ENCODE assay signal across 1 cellular context in the genomic region with DNA sequence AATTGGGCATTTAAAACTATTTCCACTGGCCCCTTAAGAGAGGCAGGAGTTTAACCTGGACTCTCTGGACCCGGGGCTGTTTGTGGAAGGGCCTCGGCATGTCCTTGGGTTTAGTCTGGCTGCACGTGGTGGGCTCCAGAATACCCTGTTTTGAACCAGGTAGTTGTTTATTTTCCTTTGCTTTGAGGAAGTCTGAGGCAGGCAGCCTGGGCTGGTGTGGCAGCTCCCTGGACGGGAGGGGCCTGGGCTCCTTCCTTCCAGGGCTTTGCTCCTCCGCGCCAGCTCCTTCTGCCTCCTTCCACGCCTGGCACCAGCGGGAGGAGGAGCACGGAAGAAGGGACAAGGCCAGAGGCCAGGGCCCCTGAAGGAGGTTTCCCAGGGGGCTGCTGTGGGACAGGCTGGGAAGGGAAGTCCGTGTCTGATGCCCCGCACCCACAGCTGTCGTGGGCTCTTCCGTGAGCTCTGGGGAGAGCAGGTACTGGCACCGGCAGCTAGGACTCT.
TF ChIP-seq lines count a peak whose summit lies in the region.

No MANE protein-coding gene starts in this region.

TF ChIP-seq in HepG2, 621 proteins besides CTCF, POLR2A, EP300 and RAD21 (continued from another document and continues in another):
- TF ChIP-seq KAT7 (CRISPR knock-in tag; IDR thresholded peaks at IDR 0.05; ENCODE audit: borderline replicate concordance), result no peak
- TF ChIP-seq ZNF496 (CRISPR knock-in tag; IDR thresholded peaks at IDR 0.05; ENCODE audit: insufficient replicate concordance), result no peak
- TF ChIP-seq ZFP91 (CRISPR knock-in tag; IDR thresholded peaks at IDR 0.05; ENCODE audit: borderline replicate concordance), result peak; percentile 84
- TF ChIP-seq HMGA1 (CRISPR knock-in tag; conservative IDR thresholded peaks at IDR 0.05), result no peak
- TF ChIP-seq, protein P1, sequence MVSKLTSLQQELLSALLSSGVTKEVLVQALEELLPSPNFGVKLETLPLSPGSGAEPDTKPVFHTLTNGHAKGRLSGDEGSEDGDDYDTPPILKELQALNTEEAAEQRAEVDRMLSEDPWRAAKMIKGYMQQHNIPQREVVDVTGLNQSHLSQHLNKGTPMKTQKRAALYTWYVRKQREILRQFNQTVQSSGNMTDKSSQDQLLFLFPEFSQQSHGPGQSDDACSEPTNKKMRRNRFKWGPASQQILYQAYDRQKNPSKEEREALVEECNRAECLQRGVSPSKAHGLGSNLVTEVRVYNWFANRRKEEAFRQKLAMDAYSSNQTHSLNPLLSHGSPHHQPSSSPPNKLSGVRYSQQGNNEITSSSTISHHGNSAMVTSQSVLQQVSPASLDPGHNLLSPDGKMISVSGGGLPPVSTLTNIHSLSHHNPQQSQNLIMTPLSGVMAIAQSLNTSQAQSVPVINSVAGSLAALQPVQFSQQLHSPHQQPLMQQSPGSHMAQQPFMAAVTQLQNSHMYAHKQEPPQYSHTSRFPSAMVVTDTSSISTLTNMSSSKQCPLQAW (CRISPR knock-in tag; IDR thresholded peaks at IDR 0.05), result peak; percentile 65
- TF ChIP-seq, protein P2, sequence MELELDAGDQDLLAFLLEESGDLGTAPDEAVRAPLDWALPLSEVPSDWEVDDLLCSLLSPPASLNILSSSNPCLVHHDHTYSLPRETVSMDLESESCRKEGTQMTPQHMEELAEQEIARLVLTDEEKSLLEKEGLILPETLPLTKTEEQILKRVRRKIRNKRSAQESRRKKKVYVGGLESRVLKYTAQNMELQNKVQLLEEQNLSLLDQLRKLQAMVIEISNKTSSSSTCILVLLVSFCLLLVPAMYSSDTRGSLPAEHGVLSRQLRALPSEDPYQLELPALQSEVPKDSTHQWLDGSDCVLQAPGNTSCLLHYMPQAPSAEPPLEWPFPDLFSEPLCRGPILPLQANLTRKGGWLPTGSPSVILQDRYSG (CRISPR knock-in tag; IDR thresholded peaks at IDR 0.05), result no peak
- TF ChIP-seq ZBTB3 (CRISPR knock-in tag; IDR thresholded peaks at IDR 0.05; ENCODE audit: borderline replicate concordance, low read depth), result no peak
- TF ChIP-seq ZNF557 (CRISPR knock-in tag; IDR thresholded peaks at IDR 0.05), result no peak
- no peak for TF ChIP-seq NCOR1 (IDR thresholded peaks at IDR 0.05; ENCODE audit: borderline replicate concordance, low read length)
- peak; percentile 81 for TF ChIP-seq ZBTB38 (CRISPR knock-in tag; IDR thresholded peaks at IDR 0.05)
- no peak for TF ChIP-seq ZNF510 (CRISPR knock-in tag; IDR thresholded peaks at IDR 0.05; ENCODE audit: low read depth)
- 0 out of 2 replicates have a peak, but pooled peaks have one; percentile 52 for TF ChIP-seq MXD4 (CRISPR knock-in tag; IDR thresholded peaks at IDR 0.05)
- TF ChIP-seq TBL1XR1 (IDR thresholded peaks at IDR 0.05; ENCODE audit: borderline replicate concordance, low read length, partially characterized antibody), result no peak
- no peak for TF ChIP-seq ZNF230 (CRISPR knock-in tag; IDR thresholded peaks at IDR 0.05)
- 0 out of 2 replicates have a peak, but pooled peaks have one; percentile 44 for TF ChIP-seq REPIN1 (CRISPR knock-in tag; IDR thresholded peaks at IDR 0.05; ENCODE audit: borderline replicate concordance, low read depth)
- TF ChIP-seq ZNF34 (CRISPR knock-in tag; IDR thresholded peaks at IDR 0.05; ENCODE audit: borderline replicate concordance), result no peak
- peak; percentile 61 for TF ChIP-seq ARID5B (CRISPR knock-in tag; IDR thresholded peaks at IDR 0.05)
- TF ChIP-seq SKI (IDR thresholded peaks at IDR 0.05; ENCODE audit: partially characterized antibody), result no peak
- no peak for TF ChIP-seq ZNF3 (CRISPR knock-in tag; IDR thresholded peaks at IDR 0.05)
- TF ChIP-seq ZNF280D (CRISPR knock-in tag; IDR thresholded peaks at IDR 0.05), result no peak
- TF ChIP-seq ZNF781 (CRISPR knock-in tag; IDR thresholded peaks at IDR 0.05; ENCODE audit: borderline replicate concordance, not compliant biosample characterization), result no peak
- no peak for TF ChIP-seq PCBP2 (optimal IDR thresholded peaks at IDR 0.05; ENCODE audit: low read depth, low read length, poor library complexity, severe bottlenecking)
- no peak for TF ChIP-seq RORA (CRISPR knock-in tag; IDR thresholded peaks at IDR 0.05)
- TF ChIP-seq ZNF563 (CRISPR knock-in tag; IDR thresholded peaks at IDR 0.05), result no peak
- TF ChIP-seq DNMT3B (CRISPR knock-in tag; conservative IDR thresholded peaks at IDR 0.05), result no peak
- peak; percentile 37; the same call in 1 of the 2 replicates for TF ChIP-seq ZNF891 (CRISPR knock-in tag; IDR thresholded peaks at IDR 0.05)
- TF ChIP-seq ZNF33A (CRISPR knock-in tag; IDR thresholded peaks at IDR 0.05; ENCODE audit: borderline replicate concordance), result no peak
- TF ChIP-seq ZNF792 (CRISPR knock-in tag; IDR thresholded peaks at IDR 0.05), result peak; percentile 75; the same call in 1 of the 2 replicates
- TF ChIP-seq MZF1 (CRISPR knock-in tag; IDR thresholded peaks at IDR 0.05; ENCODE audit: borderline replicate concordance), result no peak
- TF ChIP-seq ZNF407 (CRISPR knock-in tag; IDR thresholded peaks at IDR 0.05; ENCODE audit: not compliant biosample characterization), result no peak
- no peak for TF ChIP-seq MBNL3 (CRISPR knock-in tag; conservative IDR thresholded peaks at IDR 0.05)
- TF ChIP-seq, protein P3, sequence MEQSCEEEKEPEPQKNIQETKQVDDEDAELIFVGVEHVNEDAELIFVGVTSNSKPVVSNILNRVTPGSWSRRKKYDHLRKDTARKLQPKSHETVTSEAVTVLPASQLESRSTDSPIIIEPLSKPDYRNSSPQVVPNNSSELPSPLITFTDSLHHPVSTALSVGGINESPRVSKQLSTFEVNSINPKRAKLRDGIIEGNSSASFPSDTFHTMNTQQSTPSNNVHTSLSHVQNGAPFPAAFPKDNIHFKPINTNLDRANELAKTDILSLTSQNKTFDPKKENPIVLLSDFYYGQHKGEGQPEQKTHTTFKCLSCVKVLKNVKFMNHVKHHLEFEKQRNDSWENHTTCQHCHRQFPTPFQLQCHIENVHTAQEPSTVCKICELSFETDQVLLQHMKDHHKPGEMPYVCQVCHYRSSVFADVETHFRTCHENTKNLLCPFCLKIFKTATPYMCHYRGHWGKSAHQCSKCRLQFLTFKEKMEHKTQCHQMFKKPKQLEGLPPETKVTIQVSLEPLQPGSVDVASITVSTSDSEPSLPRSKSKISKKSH (CRISPR knock-in tag; IDR thresholded peaks at IDR 0.05; ENCODE audit: borderline replicate concordance), result no peak
- no peak for TF ChIP-seq ZNF530 (CRISPR knock-in tag; IDR thresholded peaks at IDR 0.05; ENCODE audit: low read depth)
- TF ChIP-seq KAT2B (IDR thresholded peaks at IDR 0.05; ENCODE audit: borderline replicate concordance, low read depth, low read length), result no peak
- no peak for TF ChIP-seq NFIB (CRISPR knock-in tag; IDR thresholded peaks at IDR 0.05; ENCODE audit: borderline replicate concordance)
- no peak for TF ChIP-seq EED (CRISPR knock-in tag; IDR thresholded peaks at IDR 0.05)
- TF ChIP-seq ZNF446 (CRISPR knock-in tag; IDR thresholded peaks at IDR 0.05), result no peak
- TF ChIP-seq HNF4A (CRISPR knock-in tag; IDR thresholded peaks at IDR 0.05), result peak; percentile 80
